Comparison of ENCODE assay signal across 12 cellular contexts in genomic region chr5:163649522-163649921, GRCh38.
DNase-seq lines count a peak whose midpoint lies in the region; ATAC-seq, FAIRE-seq and TF ChIP-seq lines count a peak whose summit lies in the region.
"Had no signal": no experiment of that assay in that cellular context is flagged by ENCODE, and none has a peak within 500 bp of the region (broad histone marks: within the 10 kb centered on the region; RNA-seq: fewer than 3 reads in every experiment).

No MANE protein-coding gene starts in this region.

- H3K4me3 ChIP-seq in GM23248: no peak overlapping the region
- H3K4me3 ChIP-seq in bronchial epithelial cell (ENCODE audit: low read depth, low read length): no peak overlapping the region
- no peak overlapping the region for H3K4me3 ChIP-seq in right lobe of liver
- H3K4me3 ChIP-seq in A673 (ENCODE audit: low read depth, low read length, poor library complexity, severe bottlenecking): no peak overlapping the region
- H3K4me3 ChIP-seq: ascending aorta had no signal

- intact Hi-C loops in right lobe of liver (cut with DNase I) (no loop called here), A673 (cut with micrococcal nuclease; ENCODE audit: unreplicated experiment) (no loop called here)

- no peak overlapping the region for H3K4me2 ChIP-seq in GM23248 (ENCODE audit: unreplicated experiment)

- no TSS peak for BruUV-seq in A673 (replicated peaks; lab: Mats Ljungman, UMichigan)

- WGBS in GM23248 (ENCODE audit: low coverage in 1 of 2, low lambda C conversion rate in 2 of 2, missing lambda C conversion rate in 2 of 2), 2 experiments: 60 to 72% methylated on average over 2 of the region's 2 CpGs
- 58% methylated on average over 2 of the region's 2 CpGs for WGBS in right lobe of liver (ENCODE audit: insufficient coverage, low coverage, low lambda C conversion rate, missing lambda C conversion rate)

- CTCF ChIA-PET in A673 (lab: Charles Lee): no interaction called here

- H3K9me3 ChIP-seq in GM23248 (ENCODE audit: low read depth): peaks cover 4% of the 10 kb centered on the region
- H3K9me3 ChIP-seq in right lobe of liver: peaks cover 0 to 5% (median 0%) of the 10 kb centered on the region in 4 donors
- H3K9me3 ChIP-seq in A673 (ENCODE audit: low read depth, low read length, poor library complexity, severe bottlenecking): no peaks in the 10 kb centered on the region

- no peaks in the 10 kb centered on the region for H4K20me1 ChIP-seq in GM23248 (ENCODE audit: insufficient read depth)

- TF ChIP-seq CTCF in bronchial epithelial cell (IDR thresholded peaks at IDR 0.05; ENCODE audit: insufficient read depth, low read length, severe bottlenecking): no peak
- no peak for TF ChIP-seq CTCF in right lobe of liver (IDR thresholded peaks at IDR 0.05)
- no peak for TF ChIP-seq CTCF in A673 (conservative IDR thresholded peaks at IDR 0.05; ENCODE audit: low read depth, low read length)

- H3K36me3 ChIP-seq in GM23248 (ENCODE audit: low read depth) (no peaks in the 10 kb centered on the region), bronchial epithelial cell (ENCODE audit: control insufficient read depth, insufficient read depth, low read length) (no peaks in the 10 kb centered on the region), right lobe of liver (no peaks in the 10 kb centered on the region), A673 (ENCODE audit: insufficient read depth, low read length, poor library complexity, severe bottlenecking) (no peaks in the 10 kb centered on the region)
- H3K36me3 ChIP-seq: ascending aorta had no signal

- no peaks in the 10 kb centered on the region for H3K4me1 ChIP-seq in GM23248 (ENCODE audit: insufficient read depth)
- H3K4me1 ChIP-seq in right lobe of liver: no peaks in the 10 kb centered on the region
- no peaks in the 10 kb centered on the region for H3K4me1 ChIP-seq in A673 (ENCODE audit: insufficient read depth, low read length, poor library complexity, severe bottlenecking)
- H3K4me1 ChIP-seq: ascending aorta had no signal

- H3K27ac ChIP-seq in GM23248 (no peak overlapping the region), right lobe of liver (no peak overlapping the region), A673 (ENCODE audit: low read depth, low read length, poor library complexity, severe bottlenecking) (no peak overlapping the region)
- H3K27ac ChIP-seq: ascending aorta had no signal

- no peaks in the 10 kb centered on the region for H3K9me2 ChIP-seq in GM23248 (ENCODE audit: insufficient read depth)

- no peaks in the 10 kb centered on the region for H3K79me2 ChIP-seq in GM23248 (ENCODE audit: insufficient read depth)

- POLR2A ChIA-PET in A673 (lab: Charles Lee; ENCODE audit: low non-redundant PET): no interaction called here

- peak in 3 of 4 donors; percentile 16 to 89 (median 56) for ATAC-seq in right lobe of liver
- ATAC-seq: stimulated activated effector memory CD8-positive, alpha-beta T cell treated with anti-CD3 and anti-CD28 coated beads, Interleukin-12 subunit alpha, Interleukin-12 subunit beta, amount 100 ng/mL, for 72 hours had no signal

- H3K27me3 ChIP-seq in GM23248 (replicated peaks; ENCODE audit: insufficient read depth) (0 out of 2 replicates have a peak, but pooled peaks cover 4% of the 10 kb centered on the region), bronchial epithelial cell (ENCODE audit: control insufficient read depth, insufficient read depth, low read length) (no peaks in the 10 kb centered on the region), right lobe of liver (no peaks in the 10 kb centered on the region), A673 (replicated peaks; ENCODE audit: insufficient read depth, low read depth, low read length, poor library complexity) (peaks cover 15% of the 10 kb centered on the region)
- H3K27me3 ChIP-seq: ascending aorta had no signal

- DNase-seq in GM23248: peak; percentile 2
- peak; percentile 28 for DNase-seq in NCI-H460 (ENCODE audit: extremely low read depth, low read depth)
- DNase-seq in bronchial epithelial cell (ENCODE audit: low read depth): peak; percentile 86
- no peak for DNase-seq in right lobe of liver
- DNase-seq in GF-D8 (lab: John Stamatoyannopoulos, UW): no peak
- DNase-seq in putamen (ENCODE audit: low spot score): no peak
- no peak for DNase-seq in A673 (ENCODE audit: low spot score)
- DNase-seq in occipital lobe (lab: John Stamatoyannopoulos, UW): no peak
- DNase-seq: CD4-positive, CD25-positive, alpha-beta regulatory T cell; H9 had no signal

- no peaks in the 10 kb centered on the region for H3F3A ChIP-seq in GM23248 (ENCODE audit: insufficient read depth)

- no peak overlapping the region for H3K9ac ChIP-seq in GM23248

- H2AFZ ChIP-seq in GM23248: no peak overlapping the region

- no peak for FAIRE-seq in bronchial epithelial cell (lab: Jason Lieb, UNC)

- TF ChIP-seq POLR2A in right lobe of liver (IDR thresholded peaks at IDR 0.05): no peak

- in situ Hi-C loops in GM23248 (cut with MboI): no loop called here

Comparison
In these comparisons a context has a peak if more than half of its experiments do, and no peak if none do; other contexts are left out.
1. DNase-seq: peak in GM23248 (single experiment), NCI-H460 (single experiment) and bronchial epithelial cell (single experiment); none in right lobe of liver (0 of 3), GF-D8 (single experiment), putamen (single experiment), A673 (single experiment) and occipital lobe (single experiment).